In genomic region chr10:26000971-26001370, GRCh38 we compare ENCODE assay signal across 19 cellular contexts.
DNase-seq lines count a peak whose midpoint lies in the region; ATAC-seq, FAIRE-seq and TF ChIP-seq lines count a peak whose summit lies in the region.
"Had no signal": no experiment of that assay in that cellular context is flagged by ENCODE, and none has a peak within 500 bp of the region (broad histone marks: within the 10 kb centered on the region; RNA-seq: fewer than 3 reads in every experiment).

No MANE protein-coding gene starts in this region.

- no peaks in the 10 kb centered on the region for H3K4me1 Mint-ChIP-seq in endodermal cell

- peaks cover 5% of the 10 kb centered on the region for H3K9me3 Mint-ChIP-seq in endodermal cell

- no peak for FAIRE-seq in HTR-8/SVneo (lab: Jason Lieb, UNC)
- FAIRE-seq: A549, GM19239, H54 had no signal

- no peak overlapping the region for H3K4me3 Mint-ChIP-seq in endodermal cell

- DNase-seq in H4 (ENCODE audit: low spot score) (peak; percentile 2), endodermal cell (no peak), trophoblast cell (peak; percentile 22 to 46), HTR-8/SVneo (ENCODE audit: insufficient read length, low spot score) (no peak), DMS53 treated with DMSO at 0.1 percent for 48 hours (lab: John Stamatoyannopoulos, UW; ENCODE audit: unreplicated experiment) (no peak)
- DNase-seq: BE2C, DMS 273 treated with DMSO at 0.1 percent for 48 hours, DMS79, EL, GF-D8, IMR-90, KBM-7 had no signal

- H3K4me3 ChIP-seq in BLaER1 treated with 17β-estradiol and CSF1 and Interleukin-3, amounts not matched to agents 10 nM and 100 nM: no peak overlapping the region
- H3K4me3 ChIP-seq in endodermal cell (ENCODE audit: low read length) (no peak overlapping the region), trophoblast cell (ENCODE audit: low read depth, low read length) (no peak overlapping the region)
- H3K4me3 ChIP-seq: A549 had no signal

- no peak for TF ChIP-seq CTCF in endodermal cell (conservative IDR thresholded peaks at IDR 0.05)

- no peak overlapping the region for H3K9ac ChIP-seq in BLaER1 treated with 17β-estradiol and CSF1 and Interleukin-3, amounts not matched to agents 10 nM and 100 nM
- H3K9ac ChIP-seq in endodermal cell (ENCODE audit: extremely low read depth, low read length, poor library complexity, severe bottlenecking) (no peak overlapping the region), trophoblast cell (ENCODE audit: low read length) (no peak overlapping the region)

- H4K91ac ChIP-seq in trophoblast cell (ENCODE audit: low read depth, low read length): no peak overlapping the region

- H3K4me2 ChIP-seq in BLaER1 treated with 17β-estradiol and CSF1 and Interleukin-3, amounts not matched to agents 10 nM and 100 nM: peak overlapping the region in 9 of 11 experiments; percentile 11 to 71 (median 50); a peak in 16 of 22 replicates
- H3K4me2 ChIP-seq in trophoblast cell (ENCODE audit: low read length): no peak overlapping the region
- H3K4me2 ChIP-seq: A549 had no signal

- no peak overlapping the region for H2BK5ac ChIP-seq in trophoblast cell (ENCODE audit: low read depth, low read length, poor library complexity)

- H4K12ac ChIP-seq in trophoblast cell (ENCODE audit: low read depth, low read length): no peak overlapping the region

- no peaks in the 10 kb centered on the region for H3K79me2 ChIP-seq in trophoblast cell (ENCODE audit: control insufficient read depth, insufficient read depth, low read length, poor library complexity)

- H3K9me3 ChIP-seq in BLaER1 treated with 17β-estradiol and CSF1 and Interleukin-3, amounts not matched to agents 10 nM and 100 nM (replicated peaks in 1 of 11): peaks cover 0 to 1% (median 0%) of the 10 kb centered on the region in 11 experiments; a peak in 3 of 22 replicates
- H3K9me3 ChIP-seq in endodermal cell (ENCODE audit: control insufficient read depth, low read length) (peaks cover 5% of the 10 kb centered on the region), trophoblast cell (ENCODE audit: insufficient read depth, low read depth, low read length) (no peaks in the 10 kb centered on the region)
- H3K9me3 ChIP-seq: A549, BE2C had no signal

- H3K27me3 Mint-ChIP-seq in endodermal cell (ENCODE audit: insufficient read depth): no peaks in the 10 kb centered on the region

- H3K14ac ChIP-seq in trophoblast cell (ENCODE audit: low read length): no peak overlapping the region

- 95 to 96% methylated on average over 3 to 5 of the region's 5 CpGs for WGBS in endodermal cell (ENCODE audit: insufficient coverage in 1 of 2, insufficient read length in 1 of 2), 2 experiments
- WGBS in trophoblast cell (ENCODE audit: extremely low coverage, insufficient coverage, insufficient read length): no CpG with 5 or more reads among the region's 5 CpGs

- H2BK12ac ChIP-seq in trophoblast cell (ENCODE audit: low read length): no peak overlapping the region

- H3K4me1 ChIP-seq in BLaER1 treated with 17β-estradiol and CSF1 and Interleukin-3, amounts not matched to agents 10 nM and 100 nM: peaks cover 0 to 23% (median 16%) of the 10 kb centered on the region in 10 experiments; a peak in 16 of 20 replicates
- H3K4me1 ChIP-seq in endodermal cell (ENCODE audit: control insufficient read depth, insufficient read depth, low read length) (no peaks in the 10 kb centered on the region), trophoblast cell (ENCODE audit: control insufficient read depth in 1 of 2, insufficient read depth in 2 of 2, low read length in 2 of 2) (peaks cover 0 to 3% of the 10 kb centered on the region in 2 experiments)
- H3K4me1 ChIP-seq: A549, BE2C had no signal

- no peak overlapping the region for H3K23ac ChIP-seq in trophoblast cell (ENCODE audit: low read length)

- H3K18ac ChIP-seq in trophoblast cell (ENCODE audit: low read length): no peak overlapping the region

- H4K20me1 ChIP-seq in BLaER1 treated with 17β-estradiol and CSF1 and Interleukin-3, amounts not matched to agents 10 nM and 100 nM: no peaks in the 10 kb centered on the region

- no peak overlapping the region for H2AK5ac ChIP-seq in trophoblast cell (ENCODE audit: low read length)

- no peak overlapping the region for H3K27ac ChIP-seq in BLaER1 treated with 17β-estradiol and CSF1 and Interleukin-3, amounts not matched to agents 10 nM and 100 nM
- no peak overlapping the region for H3K27ac ChIP-seq in endodermal cell (ENCODE audit: low read depth, low read length)
- no peak overlapping the region for H3K27ac ChIP-seq in trophoblast cell (ENCODE audit: low read depth, low read length)
- H3K27ac ChIP-seq: A549, HL-60 had no signal

- no peaks in the 10 kb centered on the region for H3K27me3 ChIP-seq in BLaER1 treated with 17β-estradiol and CSF1 and Interleukin-3, amounts not matched to agents 10 nM and 100 nM
- no peaks in the 10 kb centered on the region for H3K27me3 ChIP-seq in endodermal cell (ENCODE audit: control insufficient read depth, insufficient read depth, low read length, poor library complexity, severe bottlenecking)
- H3K27me3 ChIP-seq in trophoblast cell (ENCODE audit: insufficient read depth, low read length): no peaks in the 10 kb centered on the region
- H3K27me3 ChIP-seq: BE2C had no signal

- H2AFZ ChIP-seq in trophoblast cell (ENCODE audit: insufficient read depth, low read length, poor library complexity): no peak overlapping the region

- H3K36me3 ChIP-seq in BLaER1 treated with 17β-estradiol and CSF1 and Interleukin-3, amounts not matched to agents 10 nM and 100 nM: no peaks in the 10 kb centered on the region
- peaks cover 65% of the 10 kb centered on the region for H3K36me3 ChIP-seq in endodermal cell (ENCODE audit: control insufficient read depth, insufficient read depth, low read length)
- H3K36me3 ChIP-seq in trophoblast cell (ENCODE audit: control insufficient read depth in 1 of 2, insufficient read depth in 2 of 2, low read length in 2 of 2): no peaks in the 10 kb centered on the region
- H3K36me3 ChIP-seq: BE2C had no signal

- no peak overlapping the region for H4K8ac ChIP-seq in trophoblast cell (ENCODE audit: low read depth, low read length)

- peak overlapping the region; percentile 58 for H3K27ac Mint-ChIP-seq in endodermal cell

- H3K4ac ChIP-seq in trophoblast cell (ENCODE audit: low read depth, low read length): no peak overlapping the region

- peaks cover 70% of the 10 kb centered on the region for H3K36me3 Mint-ChIP-seq in endodermal cell (ENCODE audit: low read depth)

- ATAC-seq in GM19452 (IDR thresholded peaks at IDR 0.05; ENCODE audit: unreplicated experiment): no peak
- ATAC-seq: A549, HCT116 had no signal

- H3K79me1 ChIP-seq in trophoblast cell (ENCODE audit: low read length): no peaks in the 10 kb centered on the region

- no peak overlapping the region for H2BK120ac ChIP-seq in trophoblast cell (ENCODE audit: insufficient read depth, low read length, poor library complexity)

Comparison
In these comparisons a context has a peak if more than half of its experiments do, and no peak if none do; other contexts are left out.
1. DNase-seq: peak in H4 (single experiment) and trophoblast cell (2 of 2); none in endodermal cell (single experiment), HTR-8/SVneo (single experiment) and DMS53 treated with DMSO at 0.1 percent for 48 hours (single experiment).